Comparison of ENCODE assay signal across 9 cellular contexts in genomic region chr11:118227865-118228785, GRCh38. TPM values are rescaled to one million over a fixed set of nuclear protein-coding genes. Genes with fewer than 3 reads are reported as not detected.
DNase-seq lines count a peak whose midpoint lies in the region; ATAC-seq and FAIRE-seq lines count a peak whose summit lies in the region.
"Had no signal": no experiment of that assay in that cellular context is flagged by ENCODE, and none has a peak within 500 bp of the region (broad histone marks: within the 10 kb centered on the region; RNA-seq: fewer than 3 reads in every experiment).

No MANE protein-coding gene starts in this region.

- peak; percentile 69 for ATAC-seq in HG02938 (IDR thresholded peaks at IDR 0.05; ENCODE audit: unreplicated experiment)

- H3K4me1 ChIP-seq in skeletal muscle tissue (ENCODE audit: control insufficient read depth in 3 of 3, insufficient read depth in 3 of 3, low read length in 3 of 3) = peaks cover 0 to 2% (median 0%) of the 10 kb centered on the region in 3 donors

- no peaks in the 10 kb centered on the region for H3K36me3 ChIP-seq in skeletal muscle tissue (ENCODE audit: control insufficient read depth in 3 of 3, insufficient read depth in 3 of 3, low read length in 3 of 3)

- peaks cover 0 to 5% (median 2%) of the 10 kb centered on the region in 3 donors for H3K27me3 ChIP-seq in skeletal muscle tissue (ENCODE audit: control insufficient read depth in 3 of 3, insufficient read depth in 3 of 3, low read length in 3 of 3)

- no peak overlapping the region for H3K4me3 ChIP-seq in skeletal muscle tissue (ENCODE audit: low read length in 3 of 3)

- H3K9ac ChIP-seq in skeletal muscle tissue (ENCODE audit: low read depth in 1 of 3, low read length in 3 of 3) = no peak overlapping the region

- DNase-seq in GM19239 (ENCODE audit: insufficient read length, low spot score) = no peak
- peak; percentile 90 for DNase-seq in SKM-1 treated with dmso at 0.1 percent for 144 hours (lab: John Stamatoyannopoulos, UW; ENCODE audit: unreplicated experiment)
- no peak for DNase-seq in effector CD8-positive, alpha-beta T cell (lab: John Stamatoyannopoulos, UW)
- DNase-seq in RCC 7860 (ENCODE audit: low spot score) = no peak
- no peak for DNase-seq in DMS153 (lab: John Stamatoyannopoulos, UW)
- no peak for DNase-seq in GDM1 (lab: John Stamatoyannopoulos, UW)

- H3K9me3 ChIP-seq in skeletal muscle tissue (ENCODE audit: control insufficient read depth in 3 of 3, low read length in 3 of 3) = no peaks in the 10 kb centered on the region

- FAIRE-seq in GM19239 (lab: Jason Lieb, UNC) (peak; percentile 95), RCC 7860 (lab: Jason Lieb, UNC) (no peak)

- peak overlapping the region; percentile 26 for H3K27ac ChIP-seq in skeletal muscle tissue (ENCODE audit: low read depth, low read length)

RNA-seq across cellular contexts. Expression of gene JAML, which starts 3.3 kb away (rescaled TPM):
- 6.8 TPM for total RNA-seq in skeletal muscle tissue

RNA-seq across cellular contexts. Expression of gene MPZL3, which starts 24.0 kb away (rescaled TPM):
- 1.0 TPM for total RNA-seq in skeletal muscle tissue

RNA-seq across cellular contexts. Expression of gene MPZL2, which starts 36.0 kb away (rescaled TPM):
- total RNA-seq in skeletal muscle tissue = 1.0 TPM

RNA-seq across cellular contexts. Expression of gene SCN2B, which starts 51.7 kb away (rescaled TPM):
- total RNA-seq in skeletal muscle tissue = 2.1 TPM
- total RNA-seq: T-helper 2 cell treated with Interferon-gamma antibody and Interleukin-4, amounts not matched to agents 100 ng/mL and 5 ng/mL, for 36 hours had no signal
